ENCODE assay signal across 8 cellular contexts in the genomic region with DNA sequence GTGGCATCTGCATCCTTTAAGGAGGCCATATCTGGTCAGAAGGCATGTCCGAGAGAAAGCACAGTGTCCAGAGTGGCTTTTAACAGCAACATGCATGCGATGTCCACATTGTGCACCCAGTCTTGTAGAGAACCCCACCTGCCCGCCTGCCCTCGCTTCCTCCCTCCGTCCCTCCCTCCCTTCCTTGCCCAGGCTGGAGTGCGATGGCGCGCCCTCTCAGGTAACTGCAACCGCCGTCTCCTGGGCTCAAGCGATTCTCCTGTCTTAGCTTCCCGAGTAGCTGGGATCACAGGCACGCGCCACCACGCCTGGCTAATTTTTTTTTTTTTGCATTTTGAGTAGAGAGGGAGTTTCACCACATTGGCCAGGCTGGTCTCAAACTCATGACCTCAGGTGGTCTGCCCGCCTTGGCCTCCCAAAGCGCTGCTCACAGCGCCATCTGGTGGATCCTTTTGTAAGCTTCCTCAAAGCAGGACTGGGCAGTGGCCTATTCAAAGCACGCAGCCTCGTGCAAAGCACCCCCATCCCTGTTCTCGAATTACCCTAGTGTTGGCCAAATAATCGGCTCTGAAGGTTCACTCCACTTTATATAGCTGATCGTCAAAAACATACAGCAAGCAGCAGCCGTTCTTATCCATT. TPM values are rescaled to one million over a fixed set of nuclear protein-coding genes. Genes with fewer than 3 reads are reported as not detected.
DNase-seq lines count a peak whose midpoint lies in the region; ATAC-seq, FAIRE-seq and TF ChIP-seq lines count a peak whose summit lies in the region.

No MANE protein-coding gene starts in this region.

- intact Hi-C loops in gastrocnemius medialis (cut with DNase I; ENCODE audit: low total_unique reads), result loop anchor here (1.0 to 10.0 kb wide), 2 partner anchors 105 to 172 kb away; no protein-coding TSS in a partner anchor

- H3K4me1 Mint-ChIP-seq in CD4-positive, CD25-positive, alpha-beta regulatory T cell, result peaks cover 0 to 13% (median 1%) of the 10 kb centered on the region in 4 donors

- H3K36me3 ChIP-seq in CD4-positive, CD25-positive, alpha-beta regulatory T cell (ENCODE audit: control insufficient read depth, insufficient read depth, low read length), result peaks cover 24% of the 10 kb centered on the region
- H3K36me3 ChIP-seq in gastrocnemius medialis, result no peaks in the 10 kb centered on the region

- no peak overlapping the region for H3K4me3 ChIP-seq in CD4-positive, CD25-positive, alpha-beta regulatory T cell (ENCODE audit: low read depth, low read length)
- no peak overlapping the region for H3K4me3 ChIP-seq in gastrocnemius medialis

- no peaks in the 10 kb centered on the region for H3K27me3 Mint-ChIP-seq in CD4-positive, CD25-positive, alpha-beta regulatory T cell

- FAIRE-seq in H54 (lab: Jason Lieb, UNC), result no peak

- DNase-seq in CD4-positive, CD25-positive, alpha-beta regulatory T cell, result peak; percentile 16 to 45 (median 30)
- peak; percentile 20 for DNase-seq in HK-2 (ENCODE audit: unreplicated experiment)
- peak; percentile 31 for DNase-seq in activated CD4-positive, alpha-beta T cell treated with anti-CD3 and anti-CD28 coated beads, Interleukin-2, amount 50 U/mL, for 1 hour
- DNase-seq in fibroblast of peridontal ligament (ENCODE audit: extremely low read depth), result peak; percentile 33
- peak in 1 of 2 donors; percentile 17 for DNase-seq in gastrocnemius medialis
- no peak for DNase-seq in H54 (ENCODE audit: insufficient read length, low spot score)

- TF ChIP-seq POLR2A in gastrocnemius medialis (IDR thresholded peaks at IDR 0.05) (no peak), H54 (IDR thresholded peaks at IDR 0.05; ENCODE audit: low read depth, low read length) (no peak)

- H3K27ac Mint-ChIP-seq in CD4-positive, CD25-positive, alpha-beta regulatory T cell, result peak overlapping the region in 1 of 3 donors; percentile 83

- no peaks in the 10 kb centered on the region for H3K27me3 ChIP-seq in CD4-positive, CD25-positive, alpha-beta regulatory T cell (ENCODE audit: control insufficient read depth, insufficient read depth, low read length)
- no peaks in the 10 kb centered on the region for H3K27me3 ChIP-seq in gastrocnemius medialis

- no peaks in the 10 kb centered on the region for H3K9me3 Mint-ChIP-seq in CD4-positive, CD25-positive, alpha-beta regulatory T cell

- ATAC-seq in CD4-positive, CD25-positive, alpha-beta regulatory T cell (ENCODE audit: low read depth in 2 of 2), result no peak
- ATAC-seq in gastrocnemius medialis, result peak in 1 of 2 donors; percentile 46
- no peak for ATAC-seq in HG02588 (IDR thresholded peaks at IDR 0.05; ENCODE audit: unreplicated experiment)
- ATAC-seq in GM18909 (IDR thresholded peaks at IDR 0.05; ENCODE audit: poor library complexity, unreplicated experiment), result no peak

- no peak overlapping the region for H3K4me3 Mint-ChIP-seq in CD4-positive, CD25-positive, alpha-beta regulatory T cell

- TF ChIP-seq CTCF in gastrocnemius medialis (IDR thresholded peaks at IDR 0.05 in 4 of 5, conservative IDR thresholded peaks at IDR 0.05 in 1 of 5), result peak; percentile 17 to 56 (median 38)

- no peaks in the 10 kb centered on the region for H3K9me3 ChIP-seq in CD4-positive, CD25-positive, alpha-beta regulatory T cell (ENCODE audit: control insufficient read depth in 2 of 2, low read length in 2 of 2)
- no peaks in the 10 kb centered on the region for H3K9me3 ChIP-seq in gastrocnemius medialis

- H3K36me3 Mint-ChIP-seq in CD4-positive, CD25-positive, alpha-beta regulatory T cell, result no peaks in the 10 kb centered on the region

- H3K4me1 ChIP-seq in CD4-positive, CD25-positive, alpha-beta regulatory T cell (ENCODE audit: control insufficient read depth, insufficient read depth, low read length, poor library complexity, severe bottlenecking), result no peaks in the 10 kb centered on the region
- no peaks in the 10 kb centered on the region for H3K4me1 ChIP-seq in gastrocnemius medialis

- H3K27ac ChIP-seq in CD4-positive, CD25-positive, alpha-beta regulatory T cell (ENCODE audit: insufficient read depth, low read length, poor library complexity, severe bottlenecking), result no peak overlapping the region
- no peak overlapping the region for H3K27ac ChIP-seq in gastrocnemius medialis

- in situ Hi-C loops in gastrocnemius medialis (cut with MboI; ENCODE audit: low sequenced_read_pairs in 4 of 4), result loop anchor here in 2 of 4 donors (10.0 to 25.0 kb wide), 2 partner anchors 99 to 102 kb away; no protein-coding TSS in a partner anchor

RNA-seq across cellular contexts. Expression of a gene that starts 15.0 kb away (rescaled TPM):
- 13.7 TPM for total RNA-seq in CD4-positive, CD25-positive, alpha-beta regulatory T cell
- polyA plus RNA-seq in CD4-positive, CD25-positive, alpha-beta regulatory T cell, result 10 to 100 TPM; 22.3 to 26.8 (median 25.0) TPM
- total RNA-seq in gastrocnemius medialis, result 10 to 100 TPM in 2 of 4 donors, 1 to 10 TPM in 2; 8.8 to 15.9 (median 10.6) TPM

RNA-seq across cellular contexts. Expression of a gene that starts 15.4 kb away (rescaled TPM):
- 3.7 TPM for total RNA-seq in CD4-positive, CD25-positive, alpha-beta regulatory T cell
- polyA plus RNA-seq in CD4-positive, CD25-positive, alpha-beta regulatory T cell, result 10 to 100 TPM; 17.8 to 22.9 (median 20.5) TPM
- total RNA-seq in gastrocnemius medialis, result 10 to 100 TPM; 13.0 to 32.1 (median 26.3) TPM

RNA-seq across cellular contexts. Expression of a gene that starts 15.4 kb away (rescaled TPM):
- total RNA-seq in CD4-positive, CD25-positive, alpha-beta regulatory T cell, result 16.1 TPM
- 10 to 100 TPM; 23.5 to 30.6 (median 25.7) TPM for polyA plus RNA-seq in CD4-positive, CD25-positive, alpha-beta regulatory T cell
- 1 to 10 TPM in 1 of 4 donors, under 1 TPM in 2, not detected in 1; 0.31 to 2.2 (median 0.93) TPM for total RNA-seq in gastrocnemius medialis

RNA-seq across cellular contexts. Expression of a gene that starts 59.7 kb away (rescaled TPM):
- 36.9 TPM for total RNA-seq in CD4-positive, CD25-positive, alpha-beta regulatory T cell
- polyA plus RNA-seq in CD4-positive, CD25-positive, alpha-beta regulatory T cell, result 100 to 1,000 TPM; 165 to 185 (median 174) TPM
- 100 to 1,000 TPM; 141 to 267 (median 183) TPM for total RNA-seq in gastrocnemius medialis
